In genomic region chr17:40647549-40648325, GRCh38 we compare ENCODE assay signal across 8 cellular contexts. TPM values are rescaled to one million over a fixed set of nuclear protein-coding genes. Genes with fewer than 3 reads are reported as not detected.
DNase-seq lines count a peak whose midpoint lies in the region; ATAC-seq and TF ChIP-seq lines count a peak whose summit lies in the region.

TSS of gene SMARCE1 (minus strand) at chr17:40647818. CDS start at chr17:40645802, 2,016 bp downstream.

- DNase-seq in C1 segment of cervical spinal cord (lab: John Stamatoyannopoulos, UW): peak in 13 of 14 donors; percentile 42 to 85 (median 74)
- peak; percentile 56 for DNase-seq in HT1080 (ENCODE audit: low read depth)
- DNase-seq in OCI-M1 (lab: John Stamatoyannopoulos, UW): peak; percentile 85
- DNase-seq in activated T-cell treated with anti-CD3 and anti-CD28 coated beads for 48 hours (ENCODE audit: low read depth): peak; percentile 61
- DNase-seq in epithelial cell of proximal tubule (ENCODE audit: low read depth): no peak
- peak; percentile 62 for DNase-seq in mucosa of gallbladder (ENCODE audit: low spot score)
- peak; percentile 47 to 52 for DNase-seq in stimulated activated CD8-positive, alpha-beta memory T cell treated with anti-CD3 and anti-CD28 coated beads, Interleukin-4, amount 100 ng/mL, for 1 hour (ENCODE audit: low read depth in 2 of 2, low spot score in 1 of 2)

- peak within 1 kb of the TSS; percentile 96 for H3K4me3 ChIP-seq in epithelial cell of proximal tubule (ENCODE audit: low read depth, low read length)

- no peak for TF ChIP-seq CTCF in epithelial cell of proximal tubule (conservative IDR thresholded peaks at IDR 0.05; ENCODE audit: low read depth, low read length)

- ATAC-seq in GM19452 (IDR thresholded peaks at IDR 0.05; ENCODE audit: unreplicated experiment): peak; percentile 67

RNA-seq across cellular contexts. Expression of gene SMARCE1, which starts in this region (rescaled TPM):
- 62.0 and 83.4 TPM in 2 replicates for total RNA-seq in HT1080 (2014; rRNA removed; shearing (Covaris generic))
- polyA plus RNA-seq in HT1080 (2015; cell fraction: cytosol; rRNA removed): 81.0 and 84.8 TPM in 2 replicates
- polyA plus RNA-seq in HT1080 (2015; cell fraction: nucleus; rRNA removed): 70.5 and 86.1 TPM in 2 replicates
- total RNA-seq in epithelial cell of proximal tubule (118 and 123 TPM in 2 replicates), mucosa of gallbladder (90.5 TPM)
